ENCODE assay signal across 13 cellular contexts in the genomic region with DNA sequence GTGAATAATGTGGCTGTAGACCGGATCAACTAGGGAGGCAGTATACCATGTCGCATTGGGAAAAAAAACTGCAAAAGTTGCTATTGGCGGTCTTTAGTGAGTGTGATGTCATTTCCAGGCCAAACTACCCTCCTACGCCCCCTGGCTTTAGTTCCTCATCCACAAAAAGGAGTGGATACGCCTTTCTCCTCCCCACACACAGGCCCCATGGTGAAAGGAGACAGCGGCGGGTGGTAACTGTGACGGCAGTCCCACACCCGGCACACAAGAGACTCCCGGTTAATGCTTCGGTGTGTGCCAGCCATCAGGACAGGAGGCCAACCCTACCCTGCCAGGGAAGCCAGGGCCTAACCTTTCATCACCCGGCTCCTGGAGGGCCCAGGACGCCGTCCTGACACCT. TPM values are rescaled to one million over a fixed set of nuclear protein-coding genes. Genes with fewer than 3 reads are reported as not detected.
A peak's percentile ranks its signal among the peaks of the same experiment; 100 is the strongest.
DNase-seq lines count a peak whose midpoint lies in the region; ATAC-seq and TF ChIP-seq lines count a peak whose summit lies in the region.
"Had no signal": no experiment of that assay in that cellular context is flagged by ENCODE, and none has a peak within 500 bp of the region (broad histone marks: within the 10 kb centered on the region; RNA-seq: fewer than 3 reads in every experiment).

No MANE protein-coding gene starts in this region.

- H3K9ac ChIP-seq in GM23248 (no peak overlapping the region), PC-3 (ENCODE audit: low read length) (no peak overlapping the region)

- H3K4me3 ChIP-seq in GM23248 = no peak overlapping the region
- no peak overlapping the region for H3K4me3 ChIP-seq in PC-3 (ENCODE audit: low read length)
- H3K4me3 ChIP-seq in fibroblast of mammary gland (ENCODE audit: control insufficient read depth, low read depth, low read length) = no peak overlapping the region
- H3K4me3 ChIP-seq: SJCRH30 had no signal

- H3K4me2 ChIP-seq in GM23248 (ENCODE audit: unreplicated experiment) = no peak overlapping the region
- no peak overlapping the region for H3K4me2 ChIP-seq in PC-3 (ENCODE audit: low read length)

- no peak overlapping the region for H3K4me3 Mint-ChIP-seq in progenitor cell of endocrine pancreas (ENCODE audit: low read depth)
- H3K4me3 Mint-ChIP-seq: stimulated activated naive CD8-positive, alpha-beta T cell treated with anti-CD3 and anti-CD28 coated beads, Interleukin-15, amount 100 ng/mL, for 72 hours had no signal

- peaks cover 4% of the 10 kb centered on the region for H3K36me3 Mint-ChIP-seq in progenitor cell of endocrine pancreas (ENCODE audit: insufficient read depth)

- in situ Hi-C loops in GM23248 (cut with MboI) = loop anchor here (10.0 to 25.0 kb wide), 3 partner anchors 155 to 848 kb away; a partner anchor contains a TSS

- 69% methylated on average over 13 to 14 of the region's 14 CpGs for WGBS in GM23248 (ENCODE audit: low coverage in 1 of 2, low lambda C conversion rate in 2 of 2, missing lambda C conversion rate in 2 of 2), 2 experiments

- H3K4me1 Mint-ChIP-seq in progenitor cell of endocrine pancreas (ENCODE audit: low read depth) = peaks cover 7% of the 10 kb centered on the region

- H3K4me1 ChIP-seq in GM23248 (ENCODE audit: insufficient read depth) (no peaks in the 10 kb centered on the region), PC-3 (ENCODE audit: insufficient read depth, low read length) (peaks cover 3% of the 10 kb centered on the region; the same call in 1 of the 2 replicates)

- DNase-seq in GM23248 = peak; percentile 51
- DNase-seq in PC-3 = no peak
- peak; percentile 38 for DNase-seq in fibroblast of mammary gland (ENCODE audit: low read depth)
- no peak for DNase-seq in progenitor cell of endocrine pancreas (ENCODE audit: low spot score, unreplicated experiment)
- no peak for DNase-seq in DMS79 (lab: John Stamatoyannopoulos, UW)
- no peak for DNase-seq in NCI-H2227 treated with DMSO at 0.1 percent for 48 hours (lab: John Stamatoyannopoulos, UW)
- no peak for DNase-seq in activated CD4-positive, alpha-beta T cell treated with anti-CD3 and anti-CD28 coated beads for 48 hours
- no peak for DNase-seq in NCI-H2107 treated with DMSO at 0.1 percent for 48 hours (lab: John Stamatoyannopoulos, UW; ENCODE audit: unreplicated experiment)
- DNase-seq: activated CD8-positive, alpha-beta memory T cell treated with anti-CD3 and anti-CD28 coated beads, Interleukin-2, amount 50 U/mL, for 4 hours; NCI-H1436; stimulated activated CD4-positive, alpha-beta T cell treated with anti-CD3 and anti-CD28 coated beads, Interleukin-12 subunit alpha, Interleukin-12 subunit beta, amount 100 ng/mL, for 4 hours; stimulated activated naive CD8-positive, alpha-beta T cell treated with anti-CD3 and anti-CD28 coated beads, Interleukin-15, amount 100 ng/mL, for 72 hours had no signal

- no peaks in the 10 kb centered on the region for H3K9me2 ChIP-seq in GM23248 (ENCODE audit: insufficient read depth)
- no peaks in the 10 kb centered on the region for H3K9me2 ChIP-seq in PC-3 (replicated peaks; ENCODE audit: low read length)

- intact Hi-C loops in PC-3 (cut with micrococcal nuclease) = no loop called here

- POLR2A ChIA-PET in PC-3 (lab: Charles Lee; ENCODE audit: unreplicated experiment) = no interaction called here

- no peaks in the 10 kb centered on the region; the same call in 1 of the 2 replicates for H4K20me1 ChIP-seq in GM23248 (ENCODE audit: insufficient read depth)
- H4K20me1 ChIP-seq in PC-3 (ENCODE audit: low read length) = no peaks in the 10 kb centered on the region

- CTCF ChIA-PET in PC-3 (lab: Charles Lee) = no interaction called here

- no peak overlapping the region for H3K27ac ChIP-seq in GM23248
- H3K27ac ChIP-seq in PC-3 (ENCODE audit: low read length) = no peak overlapping the region
- H3K27ac ChIP-seq: SJCRH30 had no signal

- H3K27me3 ChIP-seq in GM23248 (replicated peaks; ENCODE audit: insufficient read depth) = no peaks in the 10 kb centered on the region
- H3K27me3 ChIP-seq in PC-3 (ENCODE audit: low read length) = no peaks in the 10 kb centered on the region
- H3K27me3 ChIP-seq: SJCRH30 had no signal

- H2AFZ ChIP-seq in GM23248 = no peak overlapping the region
- no peak overlapping the region for H2AFZ ChIP-seq in PC-3 (ENCODE audit: low read length)

- BruUV-seq in PC-3 (replicated peaks; lab: Mats Ljungman, UMichigan) = no TSS peak

- no peak for ATAC-seq in PC-3
- ATAC-seq: stimulated activated naive CD8-positive, alpha-beta T cell treated with anti-CD3 and anti-CD28 coated beads, Interleukin-15, amount 100 ng/mL, for 72 hours had no signal

- peak; percentile 23; the same call in 1 of the 2 replicates for TF ChIP-seq CTCF in PC-3 (conservative IDR thresholded peaks at IDR 0.05; ENCODE audit: low read depth, low read length)
- TF ChIP-seq CTCF in fibroblast of mammary gland (conservative IDR thresholded peaks at IDR 0.05; ENCODE audit: control insufficient read depth, insufficient read depth, low read depth, low read length) = peak; percentile 44
- peak; percentile 20 for TF ChIP-seq CTCF in progenitor cell of endocrine pancreas (IDR thresholded peaks at IDR 0.05; ENCODE audit: unreplicated experiment)

- peak overlapping the region; percentile 49 for H3K27ac Mint-ChIP-seq in progenitor cell of endocrine pancreas

- H3K27me3 Mint-ChIP-seq in progenitor cell of endocrine pancreas = no peaks in the 10 kb centered on the region
- H3K27me3 Mint-ChIP-seq: stimulated activated naive CD8-positive, alpha-beta T cell treated with anti-CD3 and anti-CD28 coated beads, Interleukin-15, amount 100 ng/mL, for 72 hours had no signal

- H3K36me3 ChIP-seq in GM23248 (ENCODE audit: low read depth) = no peaks in the 10 kb centered on the region
- H3K36me3 ChIP-seq in PC-3 (ENCODE audit: low read depth, low read length) = no peaks in the 10 kb centered on the region
- H3K36me3 ChIP-seq: SJCRH30 had no signal

- no peaks in the 10 kb centered on the region for H3K9me3 Mint-ChIP-seq in progenitor cell of endocrine pancreas (ENCODE audit: low read depth)
- H3K9me3 Mint-ChIP-seq: stimulated activated naive CD8-positive, alpha-beta T cell treated with anti-CD3 and anti-CD28 coated beads, Interleukin-15, amount 100 ng/mL, for 72 hours had no signal

- H3K9me3 ChIP-seq in GM23248 (ENCODE audit: low read depth) (no peaks in the 10 kb centered on the region), PC-3 (ENCODE audit: low read length) (no peaks in the 10 kb centered on the region)
- H3K9me3 ChIP-seq: SJCRH30 had no signal

- H3F3A ChIP-seq in GM23248 (ENCODE audit: insufficient read depth) (0 out of 2 replicates have a peak, but pooled peaks cover 3% of the 10 kb centered on the region), PC-3 (ENCODE audit: low read length, unreplicated experiment) (no peaks in the 10 kb centered on the region)

- H3K79me2 ChIP-seq in GM23248 (ENCODE audit: insufficient read depth) = peaks cover 9% of the 10 kb centered on the region; the same call in 1 of the 2 replicates
- no peaks in the 10 kb centered on the region for H3K79me2 ChIP-seq in PC-3 (ENCODE audit: low read length)

RNA-seq across cellular contexts. Expression of a gene that starts 11.0 kb away (rescaled TPM):
- total RNA-seq in GM23248 (2014; rRNA removed; shearing (Covaris generic)) = 59.9 and 66.5 TPM in 2 replicates
- 117 and 118 TPM in 2 replicates for polyA plus RNA-seq in GM23248 (2016; fragmentation: Nextera tagmentation; extraction: Ambion mirVana)
- 30.8 and 32.8 TPM in 2 replicates for total RNA-seq in PC-3 (2014; rRNA removed)
- total RNA-seq in progenitor cell of endocrine pancreas = 71.8 and 82.8 TPM in 2 replicates

Comparison
In these comparisons a context has a peak if more than half of its experiments do, and no peak if none do; other contexts are left out.
1. DNase-seq: peak in GM23248 (single experiment) and fibroblast of mammary gland (single experiment); none in PC-3 (single experiment), progenitor cell of endocrine pancreas (single experiment), DMS79 (single experiment), NCI-H2227 treated with DMSO at 0.1 percent for 48 hours (single experiment), activated CD4-positive, alpha-beta T cell treated with anti-CD3 and anti-CD28 coated beads for 48 hours (single experiment) and NCI-H2107 treated with DMSO at 0.1 percent for 48 hours (single experiment).
2. Peak in every context shown above with its lines, with median percentiles within 50 percentile points of each other: CTCF ChIP-seq.